Comparison of ENCODE assay signal across 10 cellular contexts in the genomic region with DNA sequence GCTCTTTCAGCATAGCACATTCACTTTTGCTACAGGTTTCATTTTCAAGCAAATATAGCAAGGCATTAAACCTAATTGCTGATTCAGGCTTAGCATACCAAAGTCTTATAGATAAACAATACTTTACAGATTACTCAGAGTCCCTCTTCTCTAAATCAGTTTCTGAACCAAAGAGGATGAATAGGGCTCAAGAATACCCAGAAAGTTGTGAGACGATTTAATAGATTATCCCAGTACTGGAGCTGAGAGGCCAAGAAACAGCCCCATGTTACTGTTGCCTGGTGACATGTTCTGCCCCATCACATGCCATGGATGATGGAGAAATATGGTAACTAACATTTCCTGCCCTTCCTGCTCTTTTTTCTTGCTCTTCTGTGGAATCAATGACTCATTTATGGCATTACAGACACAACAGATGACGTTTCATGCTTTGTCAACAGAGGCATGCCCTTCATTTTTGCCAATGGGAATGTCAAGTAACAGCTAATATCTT. TPM values are rescaled to one million over a fixed set of nuclear protein-coding genes. Genes with fewer than 3 reads are reported as not detected.
A peak's percentile ranks its signal among the peaks of the same experiment; 100 is the strongest.
DNase-seq lines count a peak whose midpoint lies in the region; TF ChIP-seq lines count a peak whose summit lies in the region.
"Had no signal": no experiment of that assay in that cellular context is flagged by ENCODE, and none has a peak within 500 bp of the region (broad histone marks: within the 10 kb centered on the region; RNA-seq: fewer than 3 reads in every experiment).

No MANE protein-coding gene starts in this region.

- H3K9me3 Mint-ChIP-seq in osteocyte (ENCODE audit: unreplicated experiment): no peaks in the 10 kb centered on the region

- no peak overlapping the region for H3K4me3 Mint-ChIP-seq in osteocyte (ENCODE audit: unreplicated experiment)

- peaks cover 23% of the 10 kb centered on the region for H3K4me1 Mint-ChIP-seq in osteocyte (ENCODE audit: unreplicated experiment)

- peaks cover 3% of the 10 kb centered on the region for H3K36me3 Mint-ChIP-seq in osteocyte (ENCODE audit: unreplicated experiment)

- no peaks in the 10 kb centered on the region for H3K27me3 Mint-ChIP-seq in osteocyte (ENCODE audit: unreplicated experiment)

- H3K27ac Mint-ChIP-seq in osteocyte (ENCODE audit: unreplicated experiment): peak overlapping the region; percentile 92

- no peak for TF ChIP-seq CTCF in osteocyte (IDR thresholded peaks at IDR 0.05)

- DNase-seq in Daoy (ENCODE audit: low read depth) (peak; percentile 73), MV-4-11 (lab: John Stamatoyannopoulos, UW) (peak; percentile 10), dermis blood vessel endothelial cell (peak; percentile 92), osteocyte (ENCODE audit: extremely low spot score, unreplicated experiment) (no peak), NCI-H1930 (lab: John Stamatoyannopoulos, UW) (no peak), HUDEP-2 (lab: John Stamatoyannopoulos, UW; ENCODE audit: unreplicated experiment in 76 of 76) (no peak), NCI-H1092 (lab: John Stamatoyannopoulos, UW) (no peak), DMS153 (lab: John Stamatoyannopoulos, UW) (no peak)
- DNase-seq: activated gamma-delta T cell, GDM1 had no signal

RNA-seq across cellular contexts. Expression of a gene that starts 18.1 kb away (rescaled TPM):
- 15.0 and 21.0 TPM in 2 replicates for total RNA-seq in Daoy (2014; rRNA removed; shearing (Covaris generic))
- 11.7 and 15.5 TPM in 2 replicates for total RNA-seq in dermis blood vessel endothelial cell
- 62.1 and 65.9 TPM in 2 replicates for total RNA-seq in osteocyte

Comparison
In these comparisons a context has a peak if more than half of its experiments do, and no peak if none do; other contexts are left out.
1. DNase-seq: peak in Daoy (single experiment), MV-4-11 (single experiment) and dermis blood vessel endothelial cell (single experiment); none in osteocyte (single experiment), NCI-H1930 (0 of 2), HUDEP-2 (0 of 76), NCI-H1092 (single experiment) and DMS153 (single experiment).